ENCODE assay signal across 8 cellular contexts in the genomic region with DNA sequence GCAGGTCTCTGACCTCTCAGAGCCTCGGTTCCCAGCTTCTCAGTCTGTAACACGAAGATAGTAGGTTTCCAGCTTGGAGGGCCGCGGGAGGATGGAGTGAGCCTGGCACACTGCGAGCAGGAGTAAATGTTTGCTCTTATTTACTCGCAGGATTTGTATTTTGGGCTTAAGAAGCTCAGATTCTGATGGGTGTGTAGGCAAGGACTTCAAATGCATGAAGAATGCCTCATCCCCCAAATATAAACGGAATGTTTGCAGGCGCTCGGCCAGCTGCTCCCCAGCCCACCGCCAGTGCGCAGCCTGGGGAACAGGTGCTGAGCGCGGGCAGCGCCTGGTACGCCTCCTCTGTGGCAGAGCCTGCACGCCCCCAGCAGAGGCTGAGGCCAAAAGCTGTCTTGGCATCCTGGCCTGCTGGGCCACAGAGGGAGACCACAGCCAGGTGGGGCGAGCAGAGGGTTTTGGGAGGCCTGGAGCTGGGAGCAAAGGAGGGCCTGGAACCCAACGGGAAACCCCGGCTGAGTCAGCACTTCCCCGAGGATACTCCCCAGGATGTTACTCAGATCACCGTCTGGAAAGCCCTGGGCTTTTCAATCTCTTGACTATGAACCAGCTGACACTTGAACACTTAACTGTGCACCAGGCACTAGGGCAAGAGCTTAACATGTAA. TPM values are rescaled to one million over a fixed set of nuclear protein-coding genes. Genes with fewer than 3 reads are reported as not detected.
DNase-seq lines count a peak whose midpoint lies in the region; ATAC-seq and TF ChIP-seq lines count a peak whose summit lies in the region.

No MANE protein-coding gene starts in this region.

- H3K9me2 ChIP-seq in GM23248 (ENCODE audit: insufficient read depth) = no peaks in the 10 kb centered on the region

- H3K27me3 Mint-ChIP-seq in T-helper 1 cell treated with Interleukin-12 subunit alpha and Interleukin-12 subunit beta and Interleukin-4 antibody, amounts not matched to agents 30 μg/mL and 1 μg/mL, for 36 hours (ENCODE audit: low read depth) = no peaks in the 10 kb centered on the region

- peaks cover 91% of the 10 kb centered on the region for H3K79me2 ChIP-seq in GM23248 (ENCODE audit: insufficient read depth)

- peaks cover 12% of the 10 kb centered on the region; the same call in 1 of the 2 replicates for H4K20me1 ChIP-seq in GM23248 (ENCODE audit: insufficient read depth)

- peak overlapping the region; percentile 48 for H3K4me2 ChIP-seq in GM23248 (ENCODE audit: unreplicated experiment)

- H3K9me3 ChIP-seq in GM23248 (ENCODE audit: low read depth) (no peaks in the 10 kb centered on the region), psoas muscle (no peaks in the 10 kb centered on the region)

- peaks cover 30% of the 10 kb centered on the region for H3K36me3 Mint-ChIP-seq in T-helper 1 cell treated with Interleukin-12 subunit alpha and Interleukin-12 subunit beta and Interleukin-4 antibody, amounts not matched to agents 30 μg/mL and 1 μg/mL, for 36 hours (ENCODE audit: low read depth)

- intact Hi-C loops in psoas muscle (cut with DNase I) = no loop called here

- no peak for TF ChIP-seq POLR2A in GM18505 (IDR thresholded peaks at IDR 0.05; ENCODE audit: borderline replicate concordance, extremely low read depth, insufficient read depth, insufficient read length)

- peaks cover 71% of the 10 kb centered on the region for H3K4me1 Mint-ChIP-seq in T-helper 1 cell treated with Interleukin-12 subunit alpha and Interleukin-12 subunit beta and Interleukin-4 antibody, amounts not matched to agents 30 μg/mL and 1 μg/mL, for 36 hours (ENCODE audit: low read depth)

- CTCF ChIA-PET in GM10248 (lab: Yijun Ruan, JAX) = interaction anchor here (0.9 to 33.1 kb wide), 6 partner anchors 8 to 157 kb away, joined by 3 to 1137 read pairs (median 12); a partner anchor contains a TSS

- POLR2A ChIA-PET in GM10248 (lab: Yijun Ruan, JAX) = interaction anchor here (0.7 to 13.1 kb wide), 7 partner anchors 8 to 66 kb away, joined by 3 to 225 read pairs (median 7); a partner anchor contains a TSS

- in situ Hi-C loops in GM23248 (cut with MboI) = no loop called here

- peak overlapping the region; percentile 74 for H3K27ac ChIP-seq in GM23248
- H3K27ac ChIP-seq in psoas muscle = peak overlapping the region; percentile 98

- no peak overlapping the region for H2AFZ ChIP-seq in GM23248

- no peaks in the 10 kb centered on the region for H3K9me3 Mint-ChIP-seq in T-helper 1 cell treated with Interleukin-12 subunit alpha and Interleukin-12 subunit beta and Interleukin-4 antibody, amounts not matched to agents 30 μg/mL and 1 μg/mL, for 36 hours

- WGBS in GM23248 (ENCODE audit: low coverage in 1 of 2, low lambda C conversion rate in 2 of 2, missing lambda C conversion rate in 2 of 2), 2 experiments = 30 to 31% methylated on average over 21 of the region's 21 CpGs
- 12 to 21% (median 14%) methylated on average over 21 of the region's 21 CpGs for WGBS in psoas muscle, 3 donors

- TF ChIP-seq CTCF in psoas muscle (IDR thresholded peaks at IDR 0.05) = no peak
- TF ChIP-seq CTCF in GM10248 (IDR thresholded peaks at IDR 0.05; ENCODE audit: control extremely low read depth, extremely low read depth, low read depth, missing control alignments) = no peak

- peak overlapping the region; percentile 68; the same call in 1 of the 2 replicates for H3K9ac ChIP-seq in GM23248

- peaks cover 25% of the 10 kb centered on the region for H3K36me3 ChIP-seq in GM23248 (ENCODE audit: low read depth)
- peaks cover 0 to 21% of the 10 kb centered on the region in 2 donors for H3K36me3 ChIP-seq in psoas muscle (ENCODE audit: insufficient read depth in 1 of 2, low read depth in 1 of 2)

- H3K4me3 ChIP-seq in GM23248 (no peak overlapping the region), psoas muscle (peak overlapping the region; percentile 43)

- DNase-seq in GM23248 = peak; percentile 92
- peak; percentile 70 to 80 for DNase-seq in psoas muscle
- no peak for DNase-seq in SW480 (ENCODE audit: low spot score)
- DNase-seq in SKM-1 (lab: John Stamatoyannopoulos, UW; ENCODE audit: unreplicated experiment) = no peak
- no peak for DNase-seq in GM10248 (ENCODE audit: extremely low spot score)

- H3K4me1 ChIP-seq in GM23248 (ENCODE audit: insufficient read depth) (peaks cover 52% of the 10 kb centered on the region), psoas muscle (peaks cover 84% of the 10 kb centered on the region)

- H3K27me3 ChIP-seq in GM23248 (replicated peaks; ENCODE audit: insufficient read depth) (no peaks in the 10 kb centered on the region), psoas muscle (ENCODE audit: insufficient read depth in 3 of 3, low read length in 2 of 3) (no peaks in the 10 kb centered on the region)

- peak; percentile 71 for ATAC-seq in esophagus mucosa
- ATAC-seq in psoas muscle = peak; percentile 50 to 66 (median 60)
- no peak for ATAC-seq in GM18505 (IDR thresholded peaks at IDR 0.05; ENCODE audit: unreplicated experiment)

- H3K27ac Mint-ChIP-seq in T-helper 1 cell treated with Interleukin-12 subunit alpha and Interleukin-12 subunit beta and Interleukin-4 antibody, amounts not matched to agents 30 μg/mL and 1 μg/mL, for 36 hours = peak overlapping the region; percentile 84

- H3F3A ChIP-seq in GM23248 (ENCODE audit: insufficient read depth) = peaks cover 64% of the 10 kb centered on the region

- peak overlapping the region; percentile 65 for H3K4me3 Mint-ChIP-seq in T-helper 1 cell treated with Interleukin-12 subunit alpha and Interleukin-12 subunit beta and Interleukin-4 antibody, amounts not matched to agents 30 μg/mL and 1 μg/mL, for 36 hours

RNA-seq across cellular contexts. Expression of a gene that starts 9.4 kb away (rescaled TPM):
- total RNA-seq in GM23248 (2014; rRNA removed; shearing (Covaris generic)) = 90.2 and 124 TPM in 2 replicates
- polyA plus RNA-seq in GM23248 (2016; fragmentation: Nextera tagmentation; extraction: Ambion mirVana) (55.2 and 56.3 TPM in 2 replicates), psoas muscle (100 to 1,000 TPM in 1 of 3 donors, 10 to 100 TPM in 2; 23.5 to 174 (median 30.9) TPM)
- total RNA-seq in esophagus mucosa (25.6 TPM), psoas muscle (10 to 100 TPM; 34.7 to 71.0 (median 61.1) TPM)

RNA-seq across cellular contexts. Expression of a gene that starts 24.6 kb away (rescaled TPM):
- not detected in 2 replicates for total RNA-seq in GM23248 (2014; rRNA removed; shearing (Covaris generic))
- polyA plus RNA-seq in GM23248 (2016; fragmentation: Nextera tagmentation; extraction: Ambion mirVana) = not detected in 2 replicates
- total RNA-seq in esophagus mucosa = 20.5 TPM
- 1 to 10 TPM in 1 of 4 donors, under 1 TPM in 2, not detected in 1; 0.05 to 2.2 (median 0.08) TPM for total RNA-seq in psoas muscle
- under 1 TPM; 0.04 to 0.06 (median 0.05) TPM for polyA plus RNA-seq in psoas muscle

RNA-seq across cellular contexts. Expression of a gene that starts 48.0 kb away (rescaled TPM):
- 12.4 and 18.9 TPM in 2 replicates for total RNA-seq in GM23248 (2014; rRNA removed; shearing (Covaris generic))
- polyA plus RNA-seq in GM23248 (2016; fragmentation: Nextera tagmentation; extraction: Ambion mirVana) (6.3 and 6.8 TPM in 2 replicates), psoas muscle (10 to 100 TPM; 11.0 to 17.9 (median 15.4) TPM)
- total RNA-seq in esophagus mucosa (10.7 TPM), psoas muscle (10 to 100 TPM; 19.5 to 21.6 (median 20.6) TPM)

RNA-seq across cellular contexts. Expression of a gene that starts 55.5 kb away (rescaled TPM):
- 23.9 and 27.3 TPM in 2 replicates for total RNA-seq in GM23248 (2014; rRNA removed; shearing (Covaris generic))
- 16.4 and 19.4 TPM in 2 replicates for polyA plus RNA-seq in GM23248 (2016; fragmentation: Nextera tagmentation; extraction: Ambion mirVana)
- total RNA-seq in esophagus mucosa = 7.0 TPM
- total RNA-seq in psoas muscle = 10 to 100 TPM; 13.2 to 21.9 (median 18.1) TPM
- 10 to 100 TPM; 14.9 to 36.1 (median 16.8) TPM for polyA plus RNA-seq in psoas muscle

RNA-seq across cellular contexts. Expression of a gene that starts 58.7 kb away (rescaled TPM):
- total RNA-seq in GM23248 (2014; rRNA removed; shearing (Covaris generic)) = 13.2 and 15.8 TPM in 2 replicates
- polyA plus RNA-seq in GM23248 (2016; fragmentation: Nextera tagmentation; extraction: Ambion mirVana) = 24.6 and 26.1 TPM in 2 replicates
- 15.6 TPM for total RNA-seq in esophagus mucosa
- total RNA-seq in psoas muscle = 10 to 100 TPM in 2 of 4 donors, 1 to 10 TPM in 2; 7.2 to 13.5 (median 10.3) TPM
- 10 to 100 TPM in 2 of 3 donors, 1 to 10 TPM in 1; 8.7 to 21.2 (median 12.9) TPM for polyA plus RNA-seq in psoas muscle

Comparison
In these comparisons a context has a peak if more than half of its experiments do, and no peak if none do; other contexts are left out.
1. DNase-seq: peak in GM23248 (single experiment) and psoas muscle (2 of 2); none in SW480 (single experiment), SKM-1 (single experiment) and GM10248 (single experiment).